Comparison of ENCODE assay signal across 1 cellular context in the genomic region with DNA sequence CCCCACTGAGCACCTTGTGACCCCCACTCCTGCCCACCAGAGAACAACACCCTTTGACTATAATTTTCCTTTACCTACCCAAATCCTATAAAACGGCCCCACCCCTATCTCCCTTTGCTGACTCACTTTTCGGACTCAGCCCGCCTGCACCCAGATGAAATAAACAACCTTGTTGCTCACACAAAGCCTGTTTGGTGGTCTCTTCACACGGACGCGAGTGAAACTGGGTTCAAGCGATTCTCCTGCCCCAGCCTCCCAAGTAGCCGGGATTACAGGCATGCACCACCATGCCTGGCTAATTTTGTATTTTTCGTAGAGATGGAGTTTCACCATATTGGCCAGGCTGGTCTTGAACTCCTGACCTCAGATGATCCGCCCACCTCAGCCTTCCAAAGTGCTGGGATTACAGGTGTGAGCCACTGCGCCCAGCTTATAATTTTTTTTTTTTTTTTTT. TPM values are rescaled to one million over a fixed set of nuclear protein-coding genes. Genes with fewer than 3 reads are reported as not detected.
"Had no signal": no experiment of that assay in that cellular context is flagged by ENCODE, and none has a peak within 500 bp of the region (broad histone marks: within the 10 kb centered on the region; RNA-seq: fewer than 3 reads in every experiment).

No MANE protein-coding gene starts in this region.

RNA-seq across cellular contexts. Expression of a gene that starts 53.8 kb away (rescaled TPM):
- total RNA-seq: activated CD8-positive, alpha-beta memory T cell treated with anti-CD3 and anti-CD28 coated beads for 36 hours had no signal
